ENCODE assay signal across 12 cellular contexts in genomic region chr22:23383491-23384450, GRCh38.
DNase-seq lines count a peak whose midpoint lies in the region; ATAC-seq and TF ChIP-seq lines count a peak whose summit lies in the region.
"Had no signal": no experiment of that assay in that cellular context is flagged by ENCODE, and none has a peak within 500 bp of the region (broad histone marks: within the 10 kb centered on the region; RNA-seq: fewer than 3 reads in every experiment).

No MANE protein-coding gene starts in this region.

- H3K27me3 ChIP-seq in endodermal cell (ENCODE audit: control insufficient read depth, insufficient read depth, low read length, poor library complexity, severe bottlenecking) (no peaks in the 10 kb centered on the region), MG63 (no peaks in the 10 kb centered on the region)

- DNase-seq in ELF-1 (ENCODE audit: low read depth, low spot score) (peak; percentile 72), NCI-H2227 (lab: John Stamatoyannopoulos, UW; ENCODE audit: unreplicated experiment) (peak; percentile 69), endodermal cell (peak; percentile 86), omental fat pad (ENCODE audit: low spot score) (no peak), MG63 (no peak), NOMO-1 (lab: John Stamatoyannopoulos, UW; ENCODE audit: unreplicated experiment in 2 of 2) (no peak), NCI-H2107 (lab: John Stamatoyannopoulos, UW) (no peak), OCI-M1 (lab: John Stamatoyannopoulos, UW) (no peak)
- DNase-seq: activated CD4-positive, alpha-beta memory T cell treated with anti-CD3 and anti-CD28 coated beads for 36 hours; activated naive CD8-positive, alpha-beta T cell treated with anti-CD3 and anti-CD28 coated beads, Interleukin-2, amount 10 ng/mL, durations not matched to agents 7 days and 5 days; effector CD8-positive, alpha-beta T cell; stimulated activated naive CD8-positive, alpha-beta T cell treated with anti-CD3 and anti-CD28 coated beads, Interleukin-15, Interleukin-2, amounts not matched to agents 100 U/mL and 50 U/mL, for 24 hours had no signal

- H3K9me3 Mint-ChIP-seq in endodermal cell, result no peaks in the 10 kb centered on the region
- H3K9me3 Mint-ChIP-seq: activated CD4-positive, alpha-beta memory T cell treated with anti-CD3 and anti-CD28 coated beads for 36 hours; activated naive CD8-positive, alpha-beta T cell treated with anti-CD3 and anti-CD28 coated beads, Interleukin-2, amount 10 ng/mL, durations not matched to agents 7 days and 5 days had no signal

- H3K27ac ChIP-seq in endodermal cell (ENCODE audit: low read depth, low read length), result no peak overlapping the region

- H3K36me3 Mint-ChIP-seq in endodermal cell (ENCODE audit: low read depth), result no peaks in the 10 kb centered on the region
- H3K36me3 Mint-ChIP-seq: activated CD4-positive, alpha-beta memory T cell treated with anti-CD3 and anti-CD28 coated beads for 36 hours; activated naive CD8-positive, alpha-beta T cell treated with anti-CD3 and anti-CD28 coated beads, Interleukin-2, amount 10 ng/mL, durations not matched to agents 7 days and 5 days had no signal

- WGBS in endodermal cell (ENCODE audit: insufficient coverage in 1 of 2, insufficient read length in 1 of 2), 2 experiments, result 72 to 74% methylated on average over 8 to 24 of the region's 24 CpGs

- H3K27ac Mint-ChIP-seq in endodermal cell, result no peak overlapping the region
- H3K27ac Mint-ChIP-seq: activated CD4-positive, alpha-beta memory T cell treated with anti-CD3 and anti-CD28 coated beads for 36 hours; activated naive CD8-positive, alpha-beta T cell treated with anti-CD3 and anti-CD28 coated beads, Interleukin-2, amount 10 ng/mL, durations not matched to agents 7 days and 5 days had no signal

- ATAC-seq in omental fat pad (ENCODE audit: low FRiP score), result peak; percentile 71
- ATAC-seq: stimulated activated naive CD8-positive, alpha-beta T cell treated with anti-CD3 and anti-CD28 coated beads, Interleukin-15, Interleukin-2, amounts not matched to agents 100 U/mL and 50 U/mL, for 24 hours had no signal

- H3K9me3 ChIP-seq in endodermal cell (ENCODE audit: control insufficient read depth, low read length) (no peaks in the 10 kb centered on the region), MG63 (no peaks in the 10 kb centered on the region)

- H3K4me1 ChIP-seq in endodermal cell (ENCODE audit: control insufficient read depth, insufficient read depth, low read length), result no peaks in the 10 kb centered on the region

- H3K4me3 Mint-ChIP-seq in endodermal cell, result no peak overlapping the region
- H3K4me3 Mint-ChIP-seq: activated CD4-positive, alpha-beta memory T cell treated with anti-CD3 and anti-CD28 coated beads for 36 hours; activated naive CD8-positive, alpha-beta T cell treated with anti-CD3 and anti-CD28 coated beads, Interleukin-2, amount 10 ng/mL, durations not matched to agents 7 days and 5 days had no signal

- H3K36me3 ChIP-seq in endodermal cell (ENCODE audit: control insufficient read depth, insufficient read depth, low read length), result no peaks in the 10 kb centered on the region
- H3K36me3 ChIP-seq in MG63, result no peaks in the 10 kb centered on the region

- H3K27me3 Mint-ChIP-seq in endodermal cell (ENCODE audit: insufficient read depth), result peaks cover 19% of the 10 kb centered on the region

- TF ChIP-seq CTCF in endodermal cell (conservative IDR thresholded peaks at IDR 0.05) (no peak), omental fat pad (IDR thresholded peaks at IDR 0.05) (no peak)

- H3K9ac ChIP-seq in endodermal cell (ENCODE audit: extremely low read depth, low read length, poor library complexity, severe bottlenecking), result no peak overlapping the region

- no peak overlapping the region for H3K4me3 ChIP-seq in endodermal cell (ENCODE audit: low read length)
- no peak overlapping the region for H3K4me3 ChIP-seq in MG63

- peaks cover 5% of the 10 kb centered on the region for H3K4me1 Mint-ChIP-seq in endodermal cell
- H3K4me1 Mint-ChIP-seq: activated naive CD8-positive, alpha-beta T cell treated with anti-CD3 and anti-CD28 coated beads, Interleukin-2, amount 10 ng/mL, durations not matched to agents 7 days and 5 days had no signal

Comparison
In these comparisons a context has a peak if more than half of its experiments do, and no peak if none do; other contexts are left out.
1. DNase-seq: peak in ELF-1 (single experiment), NCI-H2227 (single experiment) and endodermal cell (single experiment); none in omental fat pad (single experiment), MG63 (single experiment), NOMO-1 (0 of 2), NCI-H2107 (single experiment) and OCI-M1 (single experiment).